ENCODE assay signal across 20 cellular contexts in genomic region chr20:9551808-9552550, GRCh38. TPM values are rescaled to one million over a fixed set of nuclear protein-coding genes. Genes with fewer than 3 reads are reported as not detected.
DNase-seq lines count a peak whose midpoint lies in the region; ATAC-seq and TF ChIP-seq lines count a peak whose summit lies in the region.
"Had no signal": no experiment of that assay in that cellular context is flagged by ENCODE, and none has a peak within 500 bp of the region (broad histone marks: within the 10 kb centered on the region; RNA-seq: fewer than 3 reads in every experiment).

No MANE protein-coding gene starts in this region.

- no peaks in the 10 kb centered on the region for H3K9me2 ChIP-seq in PC-3 (replicated peaks; ENCODE audit: low read length)

- ATAC-seq in PC-3 (no peak), GM21526 (IDR thresholded peaks at IDR 0.05; ENCODE audit: low FRiP score, unreplicated experiment) (no peak), HG02938 (IDR thresholded peaks at IDR 0.05; ENCODE audit: unreplicated experiment) (no peak)
- ATAC-seq: heart left ventricle had no signal

- H3K4me2 ChIP-seq in PC-3 (ENCODE audit: low read length) = no peak overlapping the region

- H2AFZ ChIP-seq in PC-3 (ENCODE audit: low read length) = no peak overlapping the region

- H3K27ac ChIP-seq in PC-3 (ENCODE audit: low read length) = no peak overlapping the region
- H3K27ac ChIP-seq: heart left ventricle, SK-N-MC, stomach, transverse colon had no signal

- H3K79me2 ChIP-seq in PC-3 (ENCODE audit: low read length) = no peaks in the 10 kb centered on the region

- DNase-seq in CD1c-positive myeloid dendritic cell (ENCODE audit: extremely low spot score) = peak; percentile 24
- DNase-seq in HT1080 (ENCODE audit: low read depth) = peak; percentile 8
- DNase-seq in PC-3 = peak; percentile 24
- peak; percentile 47 for DNase-seq in kidney glomerular epithelial cell (lab: John Stamatoyannopoulos, UW)
- no peak for DNase-seq in KG1 (lab: John Stamatoyannopoulos, UW)
- DNase-seq: activated CD4-positive, alpha-beta T cell treated with anti-CD3 and anti-CD28 coated beads, Interleukin-2, amount 50 U/mL, for 48 hours; activated gamma-delta T cell; EL; HCEC 1CT; heart left ventricle; immature natural killer cell; MG63; NCI-H187; NCI-H446 treated with DMSO at 0.1 percent for 48 hours; small intestine; stomach; transverse colon had no signal

- no peaks in the 10 kb centered on the region for H4K20me1 ChIP-seq in PC-3 (ENCODE audit: low read length)

- H3K9me3 ChIP-seq in PC-3 (ENCODE audit: low read length) = no peaks in the 10 kb centered on the region
- H3K9me3 ChIP-seq: MG63, transverse colon had no signal

- no peak for TF ChIP-seq CTCF in PC-3 (conservative IDR thresholded peaks at IDR 0.05; ENCODE audit: low read depth, low read length)

- H3K27me3 ChIP-seq in PC-3 (ENCODE audit: low read length) = no peaks in the 10 kb centered on the region
- H3K27me3 ChIP-seq: heart left ventricle, MG63, stomach, transverse colon had no signal

- POLR2A ChIA-PET in PC-3 (lab: Charles Lee; ENCODE audit: unreplicated experiment) = interaction anchor here (0.7 kb wide), 1 partner anchor 55 kb away, joined by 3 read pairs; no protein-coding TSS in a partner anchor

- BruUV-seq in PC-3 (replicated peaks; lab: Mats Ljungman, UMichigan) = no TSS peak

- no peak overlapping the region for H3K4me3 ChIP-seq in PC-3 (ENCODE audit: low read length)
- H3K4me3 ChIP-seq: heart left ventricle, MG63, SK-N-MC, stomach, transverse colon had no signal

- intact Hi-C loops in PC-3 (cut with micrococcal nuclease) = no loop called here

- peaks cover 5% of the 10 kb centered on the region for H3F3A ChIP-seq in PC-3 (ENCODE audit: low read length, unreplicated experiment)

- no peaks in the 10 kb centered on the region for H3K36me3 ChIP-seq in PC-3 (ENCODE audit: low read depth, low read length)
- H3K36me3 ChIP-seq: heart left ventricle, MG63, stomach, transverse colon had no signal

- H3K4me1 ChIP-seq in PC-3 (ENCODE audit: insufficient read depth, low read length) = peaks cover 31% of the 10 kb centered on the region
- H3K4me1 ChIP-seq: heart left ventricle, stomach, transverse colon had no signal

- CTCF ChIA-PET in PC-3 (lab: Charles Lee) = no interaction called here

- no peak overlapping the region for H3K9ac ChIP-seq in PC-3 (ENCODE audit: low read length)

RNA-seq across cellular contexts. Expression of gene LAMP5, which starts 37.6 kb away (rescaled TPM):
- total RNA-seq in HT1080 (2014; rRNA removed; shearing (Covaris generic)) = not detected in 2 replicates
- polyA plus RNA-seq in HT1080 (2015; cell fraction: cytosol; rRNA removed) = not detected in 2 replicates
- not detected in 2 replicates for polyA plus RNA-seq in HT1080 (2015; cell fraction: nucleus; rRNA removed)
- total RNA-seq in PC-3 (2014; rRNA removed) = not detected in 2 replicates
